ENCODE assay signal across 25 cellular contexts in genomic region chr7:150904342-150904909, GRCh38. TPM values are rescaled to one million over a fixed set of nuclear protein-coding genes. Genes with fewer than 3 reads are reported as not detected.
DNase-seq lines count a peak whose midpoint lies in the region; ATAC-seq and TF ChIP-seq lines count a peak whose summit lies in the region.
"Had no signal": no experiment of that assay in that cellular context is flagged by ENCODE, and none has a peak within 500 bp of the region (broad histone marks: within the 10 kb centered on the region; RNA-seq: fewer than 3 reads in every experiment).

No MANE protein-coding gene starts in this region.

- no peak for TF ChIP-seq CTCF in right atrium auricular region (IDR thresholded peaks at IDR 0.05)
- no peak for TF ChIP-seq CTCF in body of pancreas (IDR thresholded peaks at IDR 0.05)
- TF ChIP-seq CTCF in omental fat pad (IDR thresholded peaks at IDR 0.05) = no peak

- no peak overlapping the region for H2BK120ac ChIP-seq in mesenchymal stem cell (ENCODE audit: low read depth, low read length)

- H3K4ac ChIP-seq in mesenchymal stem cell (ENCODE audit: low read depth in 1 of 2, low read length in 2 of 2) = no peak overlapping the region

- no peak overlapping the region for H3K14ac ChIP-seq in mesenchymal stem cell (ENCODE audit: low read length in 2 of 2)

- H4K91ac ChIP-seq in mesenchymal stem cell (ENCODE audit: low read length) = peak overlapping the region; percentile 56

- no peak overlapping the region for H2BK12ac ChIP-seq in mesenchymal stem cell (ENCODE audit: low read length in 2 of 2)

- no peak overlapping the region for H4K8ac ChIP-seq in mesenchymal stem cell (ENCODE audit: low read length)

- no peak overlapping the region for H3K18ac ChIP-seq in mesenchymal stem cell (ENCODE audit: low read depth in 1 of 2, low read length in 2 of 2)

- H3K36me3 ChIP-seq in right atrium auricular region = no peaks in the 10 kb centered on the region
- no peaks in the 10 kb centered on the region for H3K36me3 ChIP-seq in body of pancreas (replicated peaks in 1 of 2; ENCODE audit: insufficient read depth in 1 of 2, low read depth in 2 of 2)
- no peaks in the 10 kb centered on the region for H3K36me3 ChIP-seq in mesenchymal stem cell (ENCODE audit: control insufficient read depth in 1 of 2, insufficient read depth in 2 of 2, low read depth in 1 of 2, low read length in 2 of 2)
- H3K36me3 ChIP-seq: neural progenitor cell, prostate gland, vagina had no signal

- TF ChIP-seq POLR2A in body of pancreas (IDR thresholded peaks at IDR 0.05) = no peak

- DNase-seq in right atrium auricular region (ENCODE audit: low spot score) (no peak), left cardiac atrium (no peak), body of pancreas (no peak), mesenchymal stem cell (no peak), omental fat pad (ENCODE audit: low spot score) (no peak), germinal center (ENCODE audit: low spot score) (no peak), NCI-H1092 treated with DMSO at 0.1 percent for 48 hours (lab: John Stamatoyannopoulos, UW) (no peak)
- no peak for DNase-seq in stimulated activated CD4-positive, alpha-beta T cell treated with anti-CD3 and anti-CD28 coated beads, Interleukin-12 subunit alpha, Interleukin-12 subunit beta, amount 100 ng/mL, for 4 hours
- DNase-seq: activated CD4-positive, alpha-beta T cell treated with anti-CD3 and anti-CD28 coated beads for 1 hour; DND-41; H7; NCI-H1417 treated with DMSO at 0.1 percent for 48 hours; NCI-H345; NCI-H748 treated with DMSO at 0.1 percent for 48 hours; SIG-M5 had no signal

- intact Hi-C loops in left cardiac atrium (cut with DNase I) = no loop called here
- intact Hi-C loops in body of pancreas (cut with DNase I) = no loop called here

- H2BK15ac ChIP-seq in mesenchymal stem cell (ENCODE audit: low read depth, poor library complexity, severe bottlenecking) = no peak overlapping the region

- 59 to 73% methylated on average over 3 of the region's 3 CpGs for WGBS in body of pancreas, 2 donors
- WGBS in mesenchymal stem cell = 91% methylated on average over 2 of the region's 3 CpGs

- no peak overlapping the region for H2AFZ ChIP-seq in mesenchymal stem cell (ENCODE audit: low read depth, low read length)
- H2AFZ ChIP-seq: neural progenitor cell had no signal

- H3K23ac ChIP-seq in mesenchymal stem cell (ENCODE audit: low read length in 2 of 2) = no peak overlapping the region

- no peak overlapping the region for H3K4me2 ChIP-seq in mesenchymal stem cell (ENCODE audit: low read length, poor library complexity, severe bottlenecking)
- H3K4me2 ChIP-seq: neural progenitor cell had no signal

- H2AK5ac ChIP-seq in mesenchymal stem cell (ENCODE audit: low read length, severe bottlenecking) = no peak overlapping the region

- no peak overlapping the region for H3K9ac ChIP-seq in mesenchymal stem cell (ENCODE audit: low read length)
- H3K9ac ChIP-seq: neural progenitor cell had no signal

- H3K27me3 ChIP-seq in right atrium auricular region = no peaks in the 10 kb centered on the region
- no peaks in the 10 kb centered on the region for H3K27me3 ChIP-seq in body of pancreas
- peaks cover 29 to 65% of the 10 kb centered on the region in 2 experiments for H3K27me3 ChIP-seq in mesenchymal stem cell (ENCODE audit: control insufficient read depth in 1 of 2, insufficient read depth in 1 of 2, low read length in 2 of 2)
- H3K27me3 ChIP-seq: vagina had no signal

- no peak overlapping the region for H2BK5ac ChIP-seq in mesenchymal stem cell (ENCODE audit: low read depth, low read length, poor library complexity, severe bottlenecking)

- H3K4me1 ChIP-seq in right atrium auricular region (peaks cover 0 to 33% of the 10 kb centered on the region in 2 donors), body of pancreas (peaks cover 27% of the 10 kb centered on the region), mesenchymal stem cell (ENCODE audit: control insufficient read depth, insufficient read depth, low read depth, low read length) (no peaks in the 10 kb centered on the region)
- H3K4me1 ChIP-seq: neural progenitor cell, prostate gland had no signal

- H3K27ac ChIP-seq in right atrium auricular region (peak overlapping the region; percentile 29 to 47), body of pancreas (peak overlapping the region; percentile 3 to 75 (median 58)), mesenchymal stem cell (ENCODE audit: low read length, poor library complexity, severe bottlenecking) (no peak overlapping the region)
- H3K27ac ChIP-seq: HL-60, neural progenitor cell, skin epidermis, vagina had no signal

- no peaks in the 10 kb centered on the region for H3K79me1 ChIP-seq in mesenchymal stem cell (replicated peaks; ENCODE audit: low read length, poor library complexity, severe bottlenecking)

- H3K9me3 ChIP-seq in right atrium auricular region = no peaks in the 10 kb centered on the region
- H3K9me3 ChIP-seq in body of pancreas = no peaks in the 10 kb centered on the region
- H3K9me3 ChIP-seq in mesenchymal stem cell (ENCODE audit: control insufficient read depth, low read length) = no peaks in the 10 kb centered on the region
- H3K9me3 ChIP-seq: prostate gland, vagina had no signal

- ATAC-seq in left cardiac atrium = no peak
- ATAC-seq in body of pancreas = no peak
- ATAC-seq in omental fat pad (ENCODE audit: low FRiP score) = no peak

- H3K4me3 ChIP-seq in right atrium auricular region = no peak overlapping the region
- no peak overlapping the region for H3K4me3 ChIP-seq in body of pancreas
- no peak overlapping the region for H3K4me3 ChIP-seq in mesenchymal stem cell (ENCODE audit: insufficient read depth in 1 of 2, low read depth in 1 of 2, low read length in 2 of 2)
- H3K4me3 ChIP-seq: GM12878, lung, neural progenitor cell, prostate gland, skin epidermis, vagina had no signal

RNA-seq across cellular contexts. Expression of gene AOC1, which starts 52.1 kb away (rescaled TPM):
- not detected for total RNA-seq in right atrium auricular region
- total RNA-seq in left cardiac atrium = under 1 TPM; 0.21 to 0.37 TPM
- total RNA-seq in body of pancreas = 1 to 10 TPM in 1 of 2 donors, not detected in 1; 1.6 TPM
- polyA plus RNA-seq in mesenchymal stem cell (2013, experiment 1 of 2) = not detected
- polyA plus RNA-seq in mesenchymal stem cell (2013, experiment 2 of 2) = not detected
- not detected for total RNA-seq in omental fat pad
- total RNA-seq: activated CD8-positive, alpha-beta T cell treated with anti-CD3 and anti-CD28 coated beads for 36 hours; GM12878; H7; OCI-LY7; temporal lobe; vagina had no signal
